11 cellular contexts compared by ENCODE assay signal in the genomic region with DNA sequence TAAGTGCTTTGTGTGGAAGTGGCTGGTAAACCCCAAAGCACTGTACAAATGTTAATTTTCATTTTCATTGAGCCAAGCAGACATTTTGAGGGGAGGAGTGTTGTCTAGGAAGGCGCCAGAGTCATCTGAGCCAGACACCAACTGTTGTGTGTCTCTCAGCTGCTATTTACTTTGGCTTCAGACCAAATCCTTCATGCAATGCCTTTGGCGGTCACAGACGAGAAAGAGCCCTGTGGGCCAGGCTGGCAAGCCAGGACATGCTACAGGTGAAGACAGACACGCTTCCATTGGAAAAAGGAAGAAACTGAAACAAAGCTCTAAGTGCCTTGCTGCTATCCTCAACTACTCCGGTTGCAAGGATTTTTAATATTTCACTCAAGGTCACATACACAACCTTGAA.
DNase-seq lines count a peak whose midpoint lies in the region; ATAC-seq, FAIRE-seq and TF ChIP-seq lines count a peak whose summit lies in the region.
"Had no signal": no experiment of that assay in that cellular context is flagged by ENCODE, and none has a peak within 500 bp of the region (broad histone marks: within the 10 kb centered on the region; RNA-seq: fewer than 3 reads in every experiment).

No MANE protein-coding gene starts in this region.

- intact Hi-C loops in upper lobe of right lung (cut with DNase I), result no loop called here

- no peak overlapping the region for H3K9ac ChIP-seq in keratinocyte (ENCODE audit: control insufficient read depth, extremely low read depth, insufficient read depth, low read length)

- H3K9me3 ChIP-seq in keratinocyte (ENCODE audit: control insufficient read depth, low read depth, low read length), result peaks cover 2% of the 10 kb centered on the region
- H3K9me3 ChIP-seq in upper lobe of right lung, result peaks cover 4% of the 10 kb centered on the region

- H3K27ac ChIP-seq in keratinocyte (ENCODE audit: control insufficient read depth, insufficient read depth, low read length) (peak overlapping the region; percentile 41), upper lobe of right lung (no peak overlapping the region)
- H3K27ac ChIP-seq: gastroesophageal sphincter had no signal

- no peak overlapping the region for H2AFZ ChIP-seq in keratinocyte (ENCODE audit: control insufficient read depth, low read length)
- H2AFZ ChIP-seq: GM23338 had no signal

- dilution Hi-C loops in keratinocyte (cut with MboI; ENCODE audit: extremely low pct_ligation_motif_present, low sequenced_read_pairs), result no loop called here

- no peaks in the 10 kb centered on the region for H3K27me3 ChIP-seq in keratinocyte (ENCODE audit: control insufficient read depth, extremely low read depth, insufficient read depth, low read length)
- no peaks in the 10 kb centered on the region for H3K27me3 ChIP-seq in upper lobe of right lung
- H3K27me3 ChIP-seq: gastroesophageal sphincter had no signal

- no peaks in the 10 kb centered on the region for H3K79me2 ChIP-seq in keratinocyte (ENCODE audit: control insufficient read depth, insufficient read depth, low read length)

- ATAC-seq in upper lobe of right lung (peak; percentile 51), HG02852 (IDR thresholded peaks at IDR 0.05; ENCODE audit: unreplicated experiment) (no peak), HG02678 (IDR thresholded peaks at IDR 0.05; ENCODE audit: unreplicated experiment) (no peak)
- ATAC-seq: gastroesophageal sphincter, GM23338 had no signal

- H3K4me2 ChIP-seq in keratinocyte (ENCODE audit: control insufficient read depth, extremely low read depth, insufficient read depth, low read depth, low read length), result peak overlapping the region; percentile 29
- H3K4me2 ChIP-seq: GM23338 had no signal

- peak; percentile 96 for FAIRE-seq in keratinocyte (lab: Jason Lieb, UNC)
- FAIRE-seq: TTC549 had no signal

- TF ChIP-seq CTCF in keratinocyte (optimal IDR thresholded peaks at IDR 0.05 in 1 of 3, IDR thresholded peaks at IDR 0.05 in 1 of 3, conservative IDR thresholded peaks at IDR 0.05 in 1 of 3; ENCODE audit: extremely low read depth in 1 of 3, insufficient read depth in 2 of 3, low read length in 3 of 3), result no peak
- TF ChIP-seq CTCF in upper lobe of right lung (IDR thresholded peaks at IDR 0.05), result no peak

- peak; percentile 98 for DNase-seq in NCI-H1105 treated with DMSO at 0.1 percent for 48 hours (lab: John Stamatoyannopoulos, UW)
- peak; percentile 96 for DNase-seq in NCI-H510A treated with DMSO at 0.1 percent for 48 hours (lab: John Stamatoyannopoulos, UW)
- peak; percentile 62 for DNase-seq in keratinocyte (ENCODE audit: low read depth, low spot score)
- no peak for DNase-seq in upper lobe of right lung
- no peak for DNase-seq in NK-92 treated with Interleukin-12 subunit alpha and Interleukin-12 subunit beta, amount 100 ng/mL, for 24 hours (lab: John Stamatoyannopoulos, UW)
- DNase-seq: central memory CD4-positive, alpha-beta T cell had no signal

- no peaks in the 10 kb centered on the region for H4K20me1 ChIP-seq in keratinocyte (ENCODE audit: control insufficient read depth, extremely low read depth, insufficient read depth, low read length)

- H3K4me1 ChIP-seq in keratinocyte (ENCODE audit: control insufficient read depth, extremely low read depth, insufficient read depth, low read length) (peaks cover 23% of the 10 kb centered on the region), upper lobe of right lung (peaks cover 9% of the 10 kb centered on the region)

- H3K9me1 ChIP-seq in keratinocyte (ENCODE audit: control insufficient read depth, extremely low read depth, insufficient read depth, low read length), result no peaks in the 10 kb centered on the region

- H3K36me3 ChIP-seq in keratinocyte (ENCODE audit: control insufficient read depth in 2 of 2, extremely low read depth in 1 of 2, insufficient read depth in 2 of 2, low read length in 2 of 2) (no peaks in the 10 kb centered on the region), upper lobe of right lung (no peaks in the 10 kb centered on the region)
- H3K36me3 ChIP-seq: gastroesophageal sphincter had no signal

- H3K4me3 ChIP-seq in keratinocyte (ENCODE audit: control insufficient read depth in 2 of 3, extremely low read depth in 1 of 3, insufficient read depth in 2 of 3, low read depth in 1 of 3, low read length in 3 of 3) (no peak overlapping the region), upper lobe of right lung (no peak overlapping the region)
- H3K4me3 ChIP-seq: gastroesophageal sphincter, GM23338 had no signal

Comparison
In these comparisons a context has a peak if more than half of its experiments do, and no peak if none do; other contexts are left out.
1. DNase-seq: peak in NCI-H1105 treated with DMSO at 0.1 percent for 48 hours (single experiment), NCI-H510A treated with DMSO at 0.1 percent for 48 hours (single experiment) and keratinocyte (single experiment); none in upper lobe of right lung (single experiment) and NK-92 treated with Interleukin-12 subunit alpha and Interleukin-12 subunit beta, amount 100 ng/mL, for 24 hours (single experiment).